ENCODE assay signal across 15 cellular contexts in the genomic region with DNA sequence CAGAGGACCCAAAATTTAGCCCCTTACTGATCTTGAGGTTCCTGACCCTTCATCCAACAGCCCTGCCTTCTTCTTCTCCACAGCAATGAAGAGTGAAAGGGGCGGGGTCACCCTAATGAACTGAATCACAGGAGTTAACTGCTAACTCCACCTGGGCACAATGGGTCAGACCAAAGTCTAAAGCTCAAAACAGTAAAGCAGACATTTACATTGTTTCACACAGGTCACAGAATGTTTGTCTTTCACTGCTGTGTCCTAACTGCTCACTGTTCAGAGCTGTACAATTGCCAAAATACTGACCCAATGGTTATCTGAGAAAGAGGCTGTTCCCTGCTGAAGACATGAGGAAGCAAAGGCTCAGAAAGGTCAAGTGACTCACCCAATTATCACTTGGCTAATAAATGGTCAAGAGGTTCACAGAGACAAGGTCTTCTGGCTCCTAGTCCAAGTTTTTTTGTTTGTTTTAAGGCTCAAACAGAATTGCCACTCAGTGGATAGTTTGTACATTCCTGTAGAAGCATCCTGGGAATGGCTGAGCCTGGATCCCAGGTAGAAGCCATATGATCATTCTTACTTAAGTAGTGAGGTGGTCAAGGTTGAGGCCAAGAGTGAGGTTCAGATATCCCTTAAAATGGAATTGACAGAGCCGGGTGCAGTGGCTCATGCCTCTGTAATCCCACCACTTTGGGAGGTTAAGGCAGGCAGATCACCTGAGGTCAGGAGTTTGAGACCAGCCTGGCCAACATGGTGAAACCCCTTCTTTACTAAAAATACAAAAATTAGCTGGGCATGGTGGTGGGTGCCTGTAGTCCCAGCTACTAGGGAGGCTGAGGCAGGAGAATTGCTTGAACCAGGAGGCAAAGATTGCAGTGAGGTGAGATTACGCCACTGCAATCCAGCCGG. TPM values are rescaled to one million over a fixed set of nuclear protein-coding genes. Genes with fewer than 3 reads are reported as not detected.
DNase-seq lines count a peak whose midpoint lies in the region; ATAC-seq, FAIRE-seq and TF ChIP-seq lines count a peak whose summit lies in the region.
"Had no signal": no experiment of that assay in that cellular context is flagged by ENCODE, and none has a peak within 500 bp of the region (broad histone marks: within the 10 kb centered on the region; RNA-seq: fewer than 3 reads in every experiment).

No MANE protein-coding gene starts in this region.

- no peaks in the 10 kb centered on the region for H3K9me3 Mint-ChIP-seq in activated naive CD8-positive, alpha-beta T cell treated with anti-CD3 and anti-CD28 coated beads, Interleukin-2, amount 50 U/mL, for 24 hours
- H3K9me3 Mint-ChIP-seq: CD8-positive, alpha-beta T cell; central memory CD8-positive, alpha-beta T cell; naive B cell had no signal

- peak overlapping the region; percentile 85 for H3K27ac Mint-ChIP-seq in activated naive CD8-positive, alpha-beta T cell treated with anti-CD3 and anti-CD28 coated beads, Interleukin-2, amount 50 U/mL, for 24 hours
- H3K27ac Mint-ChIP-seq: CD8-positive, alpha-beta T cell had no signal

- H3K36me3 ChIP-seq in left lung, result no peaks in the 10 kb centered on the region
- no peaks in the 10 kb centered on the region for H3K36me3 ChIP-seq in BE2C

- H3K27me3 ChIP-seq in left lung, result no peaks in the 10 kb centered on the region
- H3K27me3 ChIP-seq in BE2C, result no peaks in the 10 kb centered on the region
- H3K27me3 ChIP-seq: heart left ventricle had no signal

- peak overlapping the region; percentile 19 for H3K4me3 Mint-ChIP-seq in activated naive CD8-positive, alpha-beta T cell treated with anti-CD3 and anti-CD28 coated beads, Interleukin-2, amount 50 U/mL, for 24 hours
- H3K4me3 Mint-ChIP-seq: CD8-positive, alpha-beta T cell; central memory CD8-positive, alpha-beta T cell; naive B cell had no signal

- 68% methylated on average over 4 of the region's 4 CpGs for WGBS in A549 (ENCODE audit: missing lambda C conversion rate)

- H3K4me1 ChIP-seq in A549 (peaks cover 47% of the 10 kb centered on the region), left lung (peaks cover 4 to 13% of the 10 kb centered on the region in 2 donors), BE2C (peaks cover 4% of the 10 kb centered on the region; the same call in 1 of the 2 replicates)

- in situ Hi-C loops in GM13976 (cut with MboI; ENCODE audit: low sequenced_read_pairs, unreplicated experiment), result no loop called here

- peaks cover 66% of the 10 kb centered on the region for H3K4me1 Mint-ChIP-seq in activated naive CD8-positive, alpha-beta T cell treated with anti-CD3 and anti-CD28 coated beads, Interleukin-2, amount 50 U/mL, for 24 hours
- H3K4me1 Mint-ChIP-seq: naive B cell had no signal

- H3K27me3 Mint-ChIP-seq in activated naive CD8-positive, alpha-beta T cell treated with anti-CD3 and anti-CD28 coated beads, Interleukin-2, amount 50 U/mL, for 24 hours, result no peaks in the 10 kb centered on the region
- H3K27me3 Mint-ChIP-seq: central memory CD8-positive, alpha-beta T cell; naive B cell had no signal

- H3K9me3 ChIP-seq in A549 (no peaks in the 10 kb centered on the region), left lung (no peaks in the 10 kb centered on the region), BE2C (no peaks in the 10 kb centered on the region)
- H3K9me3 ChIP-seq: heart left ventricle had no signal

- POLR2A ChIA-PET in A549 (lab: Yijun Ruan, JAX), result no interaction called here

- peak in 1 of 2 experiments; percentile 24; a peak in 1 of 5 replicates for TF ChIP-seq RAD21 in A549 (conservative IDR thresholded peaks at IDR 0.05 in 1 of 2, IDR thresholded peaks at IDR 0.05 in 1 of 2)

- H3K27ac ChIP-seq in A549 (peak overlapping the region; percentile 77 to 82), left lung (no peak overlapping the region)
- H3K27ac ChIP-seq: heart left ventricle had no signal

- peak; percentile 34 to 69; a peak in 2 of 5 replicates for TF ChIP-seq EP300 in A549 (IDR thresholded peaks at IDR 0.05)

- DNase-seq in A549 (ENCODE audit: low read depth in 1 of 2, low spot score in 1 of 2) (peak in 1 of 2 experiments; percentile 76), HT-29 (ENCODE audit: low spot score) (peak; percentile 75), left lung (no peak), BE2C (no peak), GM13976 (ENCODE audit: low spot score) (no peak)
- DNase-seq in activated naive CD8-positive, alpha-beta T cell treated with anti-CD3 and anti-CD28 coated beads, Interleukin-2, amount 50 U/mL, for 24 hours, result no peak
- DNase-seq in stimulated activated naive CD4-positive, alpha-beta T cell treated with Interleukin-2 at 50 U/mL for 16 hours (lab: John Stamatoyannopoulos, UW), result no peak
- DNase-seq: activated CD8-positive, alpha-beta memory T cell treated with anti-CD3 and anti-CD28 coated beads, Interleukin-2, amount 50 U/mL, for 4 hours; CD8-positive, alpha-beta T cell; heart left ventricle; naive B cell had no signal

- H3K4me3 ChIP-seq in A549 (no peak overlapping the region), left lung (no peak overlapping the region), BE2C (ENCODE audit: low read depth, low read length) (no peak overlapping the region)
- H3K4me3 ChIP-seq: GM12878, heart left ventricle had no signal

- no peak for TF ChIP-seq POLR2A in A549 (IDR thresholded peaks at IDR 0.05; ENCODE audit: low read length)

- H3K36me3 Mint-ChIP-seq in activated naive CD8-positive, alpha-beta T cell treated with anti-CD3 and anti-CD28 coated beads, Interleukin-2, amount 50 U/mL, for 24 hours (ENCODE audit: low read depth), result peaks cover 17% of the 10 kb centered on the region

- CTCF ChIA-PET in A549 (lab: Yijun Ruan, JAX), result interaction anchor here (0.6 to 6.9 kb wide), 5 partner anchors 10 to 74 kb away, joined by 3 to 144 read pairs (median 3); no protein-coding TSS in a partner anchor

- TF ChIP-seq CTCF in A549 (IDR thresholded peaks at IDR 0.05) (no peak), left lung (IDR thresholded peaks at IDR 0.05) (no peak), BE2C (IDR thresholded peaks at IDR 0.05; ENCODE audit: low read depth, low read length) (no peak), GM13976 (IDR thresholded peaks at IDR 0.05; ENCODE audit: borderline replicate concordance, control extremely low read depth, extremely low read depth, insufficient read depth, missing control alignments) (no peak)

- H3K4me2 ChIP-seq in A549, result peak overlapping the region; percentile 67

- peak; percentile 7 for FAIRE-seq in A549 (lab: Jason Lieb, UNC)
- FAIRE-seq: GM12878 had no signal

- ATAC-seq in A549, result peak; percentile 22 to 74; a peak in 4 of 6 replicates
- no peak for ATAC-seq in activated naive CD8-positive, alpha-beta T cell treated with anti-CD3 and anti-CD28 coated beads, Interleukin-2, amount 50 U/mL, for 24 hours
- ATAC-seq in left lung, result peak; percentile 68
- no peak for ATAC-seq in GM21737 (IDR thresholded peaks at IDR 0.05; ENCODE audit: unreplicated experiment)
- ATAC-seq: CD8-positive, alpha-beta T cell; GM12878 had no signal

- intact Hi-C loops in left lung (cut with DNase I), result no loop called here

TF ChIP-seq in A549, 52 proteins besides CTCF, POLR2A, EP300 and RAD21 (continues in another document):
- TF ChIP-seq GATA3 (IDR thresholded peaks at IDR 0.05; ENCODE audit: borderline replicate concordance), result peak; percentile 81
- peak; percentile 56; the same call in 1 of the 2 replicates for TF ChIP-seq FOSL2 (IDR thresholded peaks at IDR 0.05)
- TF ChIP-seq FOSL2 (CRISPR knock-in tag; IDR thresholded peaks at IDR 0.05), result peak; percentile 82
- no peak for TF ChIP-seq ATOH8 (CRISPR knock-in tag; IDR thresholded peaks at IDR 0.05; ENCODE audit: low read depth)

RNA-seq across cellular contexts. Expression of gene FAM83C, which starts 35.1 kb away (rescaled TPM):
- polyA plus RNA-seq in A549 (2011; rRNA removed) (not detected in 2 replicates), A549 (2017; fragmentation: RNase III; extraction: RNeasy Plus Mini Kit Qiagen cat#74134 plus additional on column Dnase treatment) (0.03 TPM in 1 of 3 replicates, not detected in the others)
- polyA plus RNA-seq in A549 (2012; cell fraction: cytosol; rRNA removed), result 0.01 TPM in 1 of 2 replicates, not detected in the other
- polyA plus RNA-seq in A549 (2012; cell fraction: nucleus; rRNA removed), result 0.05 TPM in 2 replicates
- polyA minus RNA-seq in A549 (2011; rRNA and poly(A)+ RNA removed), result not detected in 2 replicates
- total RNA-seq in HT-29 (2014; rRNA removed; shearing (Covaris generic)), result 0.37 and 0.81 TPM in 2 replicates
- not detected for total RNA-seq in left lung
- polyA plus RNA-seq in BE2C (2012; ENCODE audit: insufficient read depth, insufficient read length, low read depth), result not detected
- total RNA-seq: CD8-positive, alpha-beta T cell; GM12878; heart left ventricle; subcutaneous adipose tissue had no signal
- polyA plus RNA-seq: GM12878, heart left ventricle had no signal

RNA-seq across cellular contexts. Expression of gene EIF6, which starts 42.8 kb away (rescaled TPM):
- 184 and 204 TPM in 2 replicates for polyA plus RNA-seq in A549 (2011; rRNA removed)
- polyA plus RNA-seq in A549 (2012; cell fraction: cytosol; rRNA removed), result 490 and 496 TPM in 2 replicates
- 408 and 515 TPM in 2 replicates for polyA plus RNA-seq in A549 (2012; cell fraction: nucleus; rRNA removed)
- 292 to 337 TPM (median 294 TPM) in 3 replicates for polyA plus RNA-seq in A549 (2017; fragmentation: RNase III; extraction: RNeasy Plus Mini Kit Qiagen cat#74134 plus additional on column Dnase treatment)
- 222 and 228 TPM in 2 replicates for polyA minus RNA-seq in A549 (2011; rRNA and poly(A)+ RNA removed)
- 508 and 511 TPM in 2 replicates for total RNA-seq in HT-29 (2014; rRNA removed; shearing (Covaris generic))
- total RNA-seq in left lung, result 100 to 1,000 TPM in 1 of 2 donors, 10 to 100 TPM in 1; 96.9 to 110 TPM
- polyA plus RNA-seq in BE2C (2012; ENCODE audit: insufficient read depth, insufficient read length, low read depth), result 610 TPM

RNA-seq across cellular contexts. Expression of gene MMP24OS, which starts 49.4 kb away (rescaled TPM):
- polyA plus RNA-seq in A549 (2011; rRNA removed) (13.6 and 17.2 TPM in 2 replicates), A549 (2017; fragmentation: RNase III; extraction: RNeasy Plus Mini Kit Qiagen cat#74134 plus additional on column Dnase treatment) (34.0 to 45.6 TPM (median 40.5 TPM) in 3 replicates)
- polyA plus RNA-seq in A549 (2012; cell fraction: cytosol; rRNA removed), result 25.4 and 34.6 TPM in 2 replicates
- 32.3 and 36.6 TPM in 2 replicates for polyA plus RNA-seq in A549 (2012; cell fraction: nucleus; rRNA removed)
- polyA minus RNA-seq in A549 (2011; rRNA and poly(A)+ RNA removed), result 20.7 and 21.2 TPM in 2 replicates
- total RNA-seq in HT-29 (2014; rRNA removed; shearing (Covaris generic)), result 31.6 and 40.1 TPM in 2 replicates
- total RNA-seq in left lung, result 100 to 1,000 TPM in 1 of 2 donors, 10 to 100 TPM in 1; 75.7 to 109 TPM
- polyA plus RNA-seq in BE2C (2012; ENCODE audit: insufficient read depth, insufficient read length, low read depth), result 127 TPM

Comparison
In these comparisons a context has a peak if more than half of its experiments do, and no peak if none do; other contexts are left out.
1. ATAC-seq: peak in A549 (2 of 2) and left lung (single experiment); none in activated naive CD8-positive, alpha-beta T cell treated with anti-CD3 and anti-CD28 coated beads, Interleukin-2, amount 50 U/mL, for 24 hours (single experiment) and GM21737 (single experiment).
2. H3K27ac ChIP-seq: peak in A549 (2 of 2); none in left lung (0 of 2).